In the genomic region with DNA sequence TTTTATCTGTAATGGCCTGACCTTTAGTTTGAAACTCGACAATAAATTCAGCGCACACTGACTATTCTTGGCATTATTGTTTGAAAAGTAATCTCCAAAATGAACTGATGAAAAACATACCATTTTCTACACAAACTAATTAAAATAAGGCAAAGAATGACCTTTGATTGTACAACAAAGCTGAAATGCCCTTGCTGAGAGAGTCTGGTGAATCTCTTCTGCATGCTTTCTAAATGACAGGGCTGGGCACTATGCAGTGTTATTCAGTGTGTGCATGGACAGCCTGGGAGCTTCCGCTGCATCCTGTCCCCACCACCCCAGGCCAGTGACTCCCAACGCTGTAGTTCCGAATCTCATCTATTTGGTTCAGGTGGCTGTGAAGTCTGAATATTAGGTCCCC, we compare ENCODE assay signal across 1 cellular context.
TF ChIP-seq lines count a peak whose summit lies in the region.

No MANE protein-coding gene starts in this region.

TF ChIP-seq in endothelial cell of umbilical vein, 7 proteins besides CTCF, POLR2A, EP300 and RAD21 (continued from another document):
- TF ChIP-seq JUN (IDR thresholded peaks at IDR 0.05; ENCODE audit: borderline replicate concordance, insufficient read depth, insufficient read length, low read depth) (no peak), GATA2 (IDR thresholded peaks at IDR 0.05; ENCODE audit: insufficient read depth, insufficient read length, low read depth, low read length) (no peak), EZH2 (IDR thresholded peaks at IDR 0.05; ENCODE audit: borderline replicate concordance, low read depth, low read length, severe bottlenecking) (no peak), POLR2AphosphoS5 (IDR thresholded peaks at IDR 0.05; ENCODE audit: insufficient read depth, low read depth, low read length) (no peak), FOS (IDR thresholded peaks at IDR 0.05; ENCODE audit: borderline replicate concordance, insufficient read depth, low read length) (no peak)
- TF ChIP-seq, protein P1, sequence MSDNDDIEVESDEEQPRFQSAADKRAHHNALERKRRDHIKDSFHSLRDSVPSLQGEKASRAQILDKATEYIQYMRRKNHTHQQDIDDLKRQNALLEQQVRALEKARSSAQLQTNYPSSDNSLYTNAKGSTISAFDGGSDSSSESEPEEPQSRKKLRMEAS (IDR thresholded peaks at IDR 0.05; ENCODE audit: insufficient read depth, insufficient read length) = no peak
